ENCODE assay signal across 8 cellular contexts in genomic region chr19:43950834-43951626, GRCh38. TPM values are rescaled to one million over a fixed set of nuclear protein-coding genes. Genes with fewer than 3 reads are reported as not detected.
A peak's percentile ranks its signal among the peaks of the same experiment; 100 is the strongest.
DNase-seq lines count a peak whose midpoint lies in the region; ATAC-seq lines count a peak whose summit lies in the region.

Gene ZNF221 (plus strand): TSS chr19:43951228. CDS start chr19:43962727, 11,499 bp downstream.

- H3K9ac ChIP-seq in HUES6 (ENCODE audit: low read length) = peak within 1 kb of the TSS; percentile 60

- H3K27ac Mint-ChIP-seq in stimulated activated effector memory CD8-positive, alpha-beta T cell treated with anti-CD3 and anti-CD28 coated beads, Interleukin-12 subunit alpha, Interleukin-12 subunit beta, amount 100 ng/mL, for 72 hours = peak within 1 kb of the TSS; percentile 92

- H3K9me3 ChIP-seq in HUES6 (ENCODE audit: control insufficient read depth, insufficient read depth, low read depth, low read length) = peaks cover 33% of the 10 kb centered on the region

- peaks cover 42% of the 10 kb centered on the region for H3K9me3 Mint-ChIP-seq in stimulated activated effector memory CD8-positive, alpha-beta T cell treated with anti-CD3 and anti-CD28 coated beads, Interleukin-12 subunit alpha, Interleukin-12 subunit beta, amount 100 ng/mL, for 72 hours

- peaks cover 7% of the 10 kb centered on the region for H3K36me3 Mint-ChIP-seq in stimulated activated effector memory CD8-positive, alpha-beta T cell treated with anti-CD3 and anti-CD28 coated beads, Interleukin-12 subunit alpha, Interleukin-12 subunit beta, amount 100 ng/mL, for 72 hours

- DNase-seq in D341Med (ENCODE audit: low spot score) = peak; percentile 90
- peak; percentile 99 for DNase-seq in OCI-M1 (lab: John Stamatoyannopoulos, UW)
- DNase-seq in activated T-cell treated with anti-CD3 and anti-CD28 coated beads, Interleukin-2, amount 50 U/mL, for 48 hours = peak; percentile 74 to 75
- peak; percentile 98 for DNase-seq in fibroblast of gingiva (ENCODE audit: low read depth)
- peak; percentile 99 for DNase-seq in myocyte (ENCODE audit: low read depth)
- DNase-seq in stimulated activated effector memory CD8-positive, alpha-beta T cell treated with anti-CD3 and anti-CD28 coated beads, Interleukin-12 subunit alpha, Interleukin-12 subunit beta, amount 100 ng/mL, for 72 hours (ENCODE audit: low spot score in 2 of 2) = peak; percentile 58 to 85

- H3K27me3 ChIP-seq in HUES6 (ENCODE audit: control insufficient read depth, insufficient read depth, low read length) = no peaks in the 10 kb centered on the region

- H3K27ac ChIP-seq in HUES6 (ENCODE audit: low read depth, low read length) = 0 out of 2 replicates have a peak within 1 kb of the TSS, but pooled peaks have one; percentile 2

- H3K4me1 ChIP-seq in HUES6 (ENCODE audit: control insufficient read depth, insufficient read depth, low read length) = peaks cover 3% of the 10 kb centered on the region; the same call in 1 of the 2 replicates

- H3K4me1 Mint-ChIP-seq in stimulated activated effector memory CD8-positive, alpha-beta T cell treated with anti-CD3 and anti-CD28 coated beads, Interleukin-12 subunit alpha, Interleukin-12 subunit beta, amount 100 ng/mL, for 72 hours = peaks cover 8% of the 10 kb centered on the region

- peak within 1 kb of the TSS; percentile 97 for H3K4me3 ChIP-seq in HUES6 (ENCODE audit: low read depth, low read length)

- peak within 1 kb of the TSS; percentile 95 for H3K4me3 Mint-ChIP-seq in stimulated activated effector memory CD8-positive, alpha-beta T cell treated with anti-CD3 and anti-CD28 coated beads, Interleukin-12 subunit alpha, Interleukin-12 subunit beta, amount 100 ng/mL, for 72 hours

- ATAC-seq in GM21390 (IDR thresholded peaks at IDR 0.05; ENCODE audit: unreplicated experiment) = peak; percentile 93
- peak; percentile 91 for ATAC-seq in stimulated activated effector memory CD8-positive, alpha-beta T cell treated with anti-CD3 and anti-CD28 coated beads, Interleukin-12 subunit alpha, Interleukin-12 subunit beta, amount 100 ng/mL, for 72 hours

- H3K36me3 ChIP-seq in HUES6 (ENCODE audit: control insufficient read depth, insufficient read depth, low read length) = peaks cover 13% of the 10 kb centered on the region

RNA-seq across cellular contexts. Expression of gene ZNF221, which starts in this region (rescaled TPM):
- total RNA-seq in myocyte = 3.8 and 5.5 TPM in 2 replicates
- polyA plus RNA-seq in myocyte (2012) = 2.0 TPM

Comparison
In these comparisons a context has a peak if more than half of its experiments do, and no peak if none do; other contexts are left out.
1. Peak in every context shown above with its lines: DNase-seq, ATAC-seq, H3K4me3 ChIP-seq and H3K27ac ChIP-seq.